In the genomic region with DNA sequence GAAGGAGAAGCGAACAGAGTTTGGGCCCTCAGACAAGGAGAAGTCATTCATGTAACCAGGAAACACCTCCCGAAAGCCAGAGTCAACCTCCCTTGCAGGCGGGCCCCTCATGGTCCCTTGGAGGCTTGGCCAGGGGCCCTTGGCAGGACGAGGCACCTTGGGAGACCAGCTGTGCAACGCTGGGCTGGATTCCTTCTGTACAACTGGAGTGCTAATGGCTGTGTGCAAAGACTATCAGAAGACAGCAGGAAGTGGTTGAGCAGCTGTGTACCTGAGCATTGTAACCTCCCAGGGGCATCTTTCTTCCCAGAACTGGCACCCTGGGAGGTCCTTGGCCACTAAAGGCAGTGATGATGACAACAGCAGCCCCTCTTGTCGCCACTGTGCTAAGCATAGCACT, we compare ENCODE assay signal across 13 cellular contexts. TPM values are rescaled to one million over a fixed set of nuclear protein-coding genes. Genes with fewer than 3 reads are reported as not detected.
"Had no signal": no experiment of that assay in that cellular context is flagged by ENCODE, and none has a peak within 500 bp of the region (broad histone marks: within the 10 kb centered on the region; RNA-seq: fewer than 3 reads in every experiment).

No MANE protein-coding gene starts in this region.

RNA-seq across cellular contexts. Expression of a gene that starts 9.4 kb away (rescaled TPM):
- total RNA-seq: vagina had no signal

RNA-seq across cellular contexts. Expression of a gene that starts 38.5 kb away (rescaled TPM):
- total RNA-seq: hepatocyte; kidney epithelial cell; left ventricle myocardium inferior; lower leg skin; lung microvascular endothelial cell; mesenteric fat pad; naive thymus-derived CD4-positive, alpha-beta T cell; natural killer cell treated with Interleukin-12 subunit alpha and Interleukin-12 subunit beta and Interleukin-15 and Interleukin-18, amount 100 ng/mL, for 72 hours; progenitor cell of endocrine pancreas; pulmonary artery endothelial cell; renal cortical epithelial cell; smooth muscle cell had no signal
- polyA plus RNA-seq: hepatocyte; naive thymus-derived CD4-positive, alpha-beta T cell had no signal
